Comparison of ENCODE assay signal across 22 cellular contexts in the genomic region with DNA sequence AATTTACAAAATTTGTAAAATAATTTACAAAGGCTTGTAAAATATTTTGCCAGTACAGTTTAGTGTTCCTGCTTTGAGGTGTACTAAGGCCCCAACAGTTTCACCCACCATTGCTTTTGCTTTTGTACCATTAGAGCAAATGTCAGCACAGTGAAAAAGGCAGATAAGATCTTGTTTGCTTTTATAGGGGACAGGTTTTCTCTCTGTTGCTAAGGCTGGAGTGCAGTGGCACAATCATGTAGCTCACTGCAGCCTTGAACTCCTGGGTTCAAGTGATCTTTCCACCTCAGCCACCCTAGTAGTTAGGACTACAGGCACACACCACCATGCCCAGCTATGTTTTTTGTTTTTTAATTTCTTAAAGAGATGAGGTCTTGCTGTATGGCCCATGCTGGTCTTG.
"Had no signal": no experiment of that assay in that cellular context is flagged by ENCODE, and none has a peak within 500 bp of the region (broad histone marks: within the 10 kb centered on the region; RNA-seq: fewer than 3 reads in every experiment).

No MANE protein-coding gene starts in this region.

- H3K27ac ChIP-seq: HL-60, SJSA1, SK-N-MC had no signal

- H3K36me3 ChIP-seq: SJSA1 had no signal

- H3K9me3 ChIP-seq: SJSA1 had no signal

- DNase-seq: IMR-90, Karpas-422, KG1, MM.1S, NCI-H1092 treated with DMSO at 0.1 percent for 48 hours, NCI-H1436, NCI-H187, NCI-H2029, NCI-H2081 treated with DMSO at 0.1 percent for 48 hours, NCI-H2171, NCI-H226, NCI-H446, NCI-H510A, NCI-H524 treated with DMSO at 0.1 percent for 48 hours, NCI-H69, NCI-H774, Right ventricle myocardium superior, RPMI8226, SIG-M5 had no signal

- H3K4me3 ChIP-seq: SJSA1, SK-N-MC had no signal

- H3K4me1 ChIP-seq: SJSA1 had no signal
